Comparison of ENCODE assay signal across 24 cellular contexts in the genomic region with DNA sequence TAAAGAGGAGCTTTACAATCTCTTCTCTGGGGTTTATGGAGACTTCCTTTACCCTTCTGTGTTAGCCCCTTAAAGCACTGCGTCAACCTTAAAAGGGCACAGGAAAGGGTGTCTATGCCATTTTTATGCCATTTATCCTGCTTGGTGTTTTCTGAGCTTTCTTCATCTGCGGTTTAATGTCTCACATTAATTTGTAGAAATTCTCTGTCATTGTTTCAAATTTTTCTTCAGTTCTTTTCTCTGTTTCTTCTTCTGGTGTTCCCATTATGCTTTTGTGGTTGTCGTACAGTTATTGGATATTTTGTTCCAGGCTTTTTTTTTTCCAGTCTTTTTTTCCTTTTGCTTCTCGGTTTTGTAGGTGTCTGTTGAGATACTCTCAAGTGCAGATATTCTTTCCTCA.
"Had no signal": no experiment of that assay in that cellular context is flagged by ENCODE, and none has a peak within 500 bp of the region (broad histone marks: within the 10 kb centered on the region; RNA-seq: fewer than 3 reads in every experiment).

No MANE protein-coding gene starts in this region.

- H3K9me3 ChIP-seq: ovary, psoas muscle, right lobe of liver, sigmoid colon, stomach, thoracic aorta, thyroid gland, transverse colon, upper lobe of right lung, uterus had no signal

- H3K4me3 ChIP-seq: neural progenitor cell, ovary, psoas muscle, right lobe of liver, sigmoid colon, stomach, thoracic aorta, thyroid gland, transverse colon, upper lobe of right lung, uterus had no signal

- H3K27ac ChIP-seq: neural progenitor cell, ovary, parathyroid adenoma, right lobe of liver, sigmoid colon, stomach, thoracic aorta, thyroid gland, transverse colon, upper lobe of right lung, uterus had no signal

- H3K79me2 ChIP-seq: parathyroid adenoma had no signal

- DNase-seq: natural killer cell; occipital lobe; ovary; posterior cingulate gyrus; psoas muscle; right cardiac atrium; right lobe of liver; sigmoid colon; small intestine; stimulated activated CD4-positive, alpha-beta T cell treated with anti-CD3 and anti-CD28 coated beads, Interleukin-15, amount 100 ng/mL, for 24 hours; stimulated activated CD4-positive, alpha-beta T cell treated with anti-CD3 and anti-CD28 coated beads, Interleukin-2, amount 100 ng/mL, for 24 hours; stimulated activated CD4-positive, alpha-beta T cell treated with anti-CD3 and anti-CD28 coated beads, Interleukin-2, amount 100 ng/mL, for 48 hours; stimulated activated CD4-positive, alpha-beta T cell treated with anti-CD3 and anti-CD28 coated beads, Interleukin-4, amount 100 ng/mL, for 24 hours; stimulated activated naive B cell treated with anti-CD40 and anti-IgM and Interleukin-4, amounts not matched to agents 10 μg/mL and 1 μg/mL and 100 μg/mL, for 72 hours; stimulated activated naive CD4-positive, alpha-beta T cell treated with Interleukin-2 at 50 U/mL for 16 hours; stomach; thyroid gland; transverse colon; upper lobe of right lung; uterus had no signal

- H3K36me3 ChIP-seq: neural progenitor cell, ovary, right lobe of liver, sigmoid colon, thoracic aorta, thyroid gland, transverse colon, upper lobe of right lung, uterus had no signal

- H2AFZ ChIP-seq: neural progenitor cell, parathyroid adenoma had no signal

- H3K4me2 ChIP-seq: neural progenitor cell had no signal

- ATAC-seq: natural killer cell; right cardiac atrium; right lobe of liver; stimulated activated effector memory CD8-positive, alpha-beta T cell treated with anti-CD3 and anti-CD28 coated beads, Interleukin-12 subunit alpha, Interleukin-12 subunit beta, amount 100 ng/mL, for 72 hours; stimulated activated naive B cell treated with anti-CD40 and anti-IgM and Interleukin-4, amounts not matched to agents 10 μg/mL and 1 μg/mL and 100 μg/mL, for 72 hours; upper lobe of right lung had no signal

- FAIRE-seq: small intestine had no signal

- H3K27me3 ChIP-seq: neural progenitor cell, ovary, right lobe of liver, sigmoid colon, stomach, thyroid gland, transverse colon, upper lobe of right lung, uterus had no signal

- H3K4me1 ChIP-seq: neural progenitor cell, parathyroid adenoma had no signal

- H3K9ac ChIP-seq: neural progenitor cell, parathyroid adenoma had no signal
